Comparison of ENCODE assay signal across 1 cellular context in genomic region chr16:14314116-14314515, GRCh38.
TF ChIP-seq lines count a peak whose summit lies in the region.

No MANE protein-coding gene starts in this region.

TF ChIP-seq in K562, 482 proteins besides CTCF, POLR2A, EP300 and RAD21 (continued from another document):
- TF ChIP-seq ZBTB11 (CRISPR knock-in tag; IDR thresholded peaks at IDR 0.05) (no peak), SNIP1 (IDR thresholded peaks at IDR 0.05; ENCODE audit: low read depth) (no peak), ZNF280B (CRISPR knock-in tag; IDR thresholded peaks at IDR 0.05) (no peak), SNAPC5 (CRISPR knock-in tag; IDR thresholded peaks at IDR 0.05) (no peak), ZNF134 (CRISPR knock-in tag; conservative IDR thresholded peaks at IDR 0.05) (no peak), RFX7 (CRISPR knock-in tag; IDR thresholded peaks at IDR 0.05) (no peak)
- TF ChIP-seq, protein P1, sequence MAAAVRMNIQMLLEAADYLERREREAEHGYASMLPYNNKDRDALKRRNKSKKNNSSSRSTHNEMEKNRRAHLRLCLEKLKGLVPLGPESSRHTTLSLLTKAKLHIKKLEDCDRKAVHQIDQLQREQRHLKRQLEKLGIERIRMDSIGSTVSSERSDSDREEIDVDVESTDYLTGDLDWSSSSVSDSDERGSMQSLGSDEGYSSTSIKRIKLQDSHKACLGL (CRISPR knock-in tag; IDR thresholded peaks at IDR 0.05; ENCODE audit: borderline replicate concordance, poor library complexity, severe bottlenecking), result no peak
